ENCODE assay signal across 15 cellular contexts in genomic region chr16:83574388-83574787, GRCh38.
DNase-seq lines count a peak whose midpoint lies in the region; ATAC-seq and TF ChIP-seq lines count a peak whose summit lies in the region.
"Had no signal": no experiment of that assay in that cellular context is flagged by ENCODE, and none has a peak within 500 bp of the region (broad histone marks: within the 10 kb centered on the region; RNA-seq: fewer than 3 reads in every experiment).

No MANE protein-coding gene starts in this region.

- H3K9ac ChIP-seq in HCT116 (ENCODE audit: low read length): no peak overlapping the region

- TF ChIP-seq EP300 in gastroesophageal sphincter (IDR thresholded peaks at IDR 0.05): no peak

- H3K27ac ChIP-seq in AG04450 (ENCODE audit: low read depth, low read length): no peak overlapping the region
- H3K27ac ChIP-seq in HCT116 (ENCODE audit: low read depth, low read length): no peak overlapping the region
- H3K27ac ChIP-seq in gastroesophageal sphincter: no peak overlapping the region
- H3K27ac ChIP-seq: vagina had no signal

- H3K27me3 ChIP-seq in AG04450 (ENCODE audit: control insufficient read depth, insufficient read depth, low read length) (no peaks in the 10 kb centered on the region), HCT116 (ENCODE audit: insufficient read depth, low read length) (peaks cover 10% of the 10 kb centered on the region; the same call in 1 of the 2 replicates), gastroesophageal sphincter (peaks cover 4% of the 10 kb centered on the region)
- H3K27me3 ChIP-seq: vagina had no signal

- CTCF ChIA-PET in AG04450 (lab: Charles Lee) (no interaction called here), HCT116 (lab: Charles Lee) (no interaction called here)

- H3K4me1 ChIP-seq in HCT116 (ENCODE audit: control insufficient read depth in 1 of 2, insufficient read depth in 2 of 2, low read length in 2 of 2) (no peaks in the 10 kb centered on the region), gastroesophageal sphincter (no peaks in the 10 kb centered on the region)
- H3K4me1 ChIP-seq: vagina had no signal

- no peaks in the 10 kb centered on the region for H4K20me1 ChIP-seq in HCT116 (ENCODE audit: insufficient read depth)

- H3K9me2 ChIP-seq in HCT116 (ENCODE audit: insufficient read depth): no peaks in the 10 kb centered on the region

- intact Hi-C loops in HCT116 (cut with micrococcal nuclease): no loop called here

- peak; percentile 63 for DNase-seq in AG04450 (ENCODE audit: low read depth, low spot score)
- DNase-seq in HCT116 (ENCODE audit: low read depth, low spot score): peak; percentile 13
- peak; percentile 67 for DNase-seq in amniotic stem cell (lab: John Stamatoyannopoulos, UW)
- DNase-seq in hepatic stellate cell (ENCODE audit: low spot score): peak; percentile 60
- DNase-seq in MV-4-11 (lab: John Stamatoyannopoulos, UW): no peak
- no peak for DNase-seq in activated naive CD4-positive, alpha-beta T cell treated with anti-CD3 and anti-CD28 coated beads, Interleukin-2, amount 50 U/mL, for 16 hours
- DNase-seq in NCI-H2171 (lab: John Stamatoyannopoulos, UW): no peak
- DNase-seq: AML-193, GDM1, left colon, NCI-H1417, NCI-H774, small intestine had no signal

- no peaks in the 10 kb centered on the region for H3K79me2 ChIP-seq in HCT116 (ENCODE audit: insufficient read depth, low read length)

- ATAC-seq in HCT116: no peak
- ATAC-seq in gastroesophageal sphincter: no peak
- ATAC-seq: left colon had no signal

- H2AFZ ChIP-seq in HCT116 (ENCODE audit: low read depth, low read length, poor library complexity, severe bottlenecking): no peak overlapping the region

- TF ChIP-seq RAD21 in HCT116 (IDR thresholded peaks at IDR 0.05; ENCODE audit: low read depth): no peak

- POLR2A ChIA-PET in AG04450 (lab: Yijun Ruan, JAX) (no interaction called here), HCT116 (lab: Charles Lee) (no interaction called here)

- RAD21 ChIA-PET in HCT116 (lab: Charles Lee; ENCODE audit: low non-redundant PET in 1 of 2, low total read pairs in 2 of 2, uncharacterized antibody in 2 of 2, unreplicated experiment in 2 of 2): no interaction called here

- H3K4me3 ChIP-seq in AG04450 (ENCODE audit: low read depth, low read length): no peak overlapping the region
- H3K4me3 ChIP-seq in HCT116 (replicated peaks in 1 of 2; ENCODE audit: low read depth in 1 of 2, low read length in 2 of 2): no peak overlapping the region
- no peak overlapping the region for H3K4me3 ChIP-seq in gastroesophageal sphincter
- H3K4me3 ChIP-seq: vagina had no signal

- no TSS peak for BruUV-seq in HCT116 (replicated peaks; lab: Mats Ljungman, UMichigan)

- WGBS in gastroesophageal sphincter (ENCODE audit: low coverage in 1 of 2), 2 donors: 64 to 70% methylated on average over 3 to 6 of the region's 6 CpGs

- TF ChIP-seq CTCF in AG04450 (IDR thresholded peaks at IDR 0.05; ENCODE audit: low read depth, low read length) (no peak), HCT116 (IDR thresholded peaks at IDR 0.05 in 2 of 3, conservative IDR thresholded peaks at IDR 0.05 in 1 of 3; ENCODE audit: borderline replicate concordance in 1 of 3, insufficient read depth in 1 of 3, low read depth in 2 of 3, low read length in 2 of 3) (no peak), gastroesophageal sphincter (IDR thresholded peaks at IDR 0.05) (no peak)

- TF ChIP-seq POLR2A in HCT116 (IDR thresholded peaks at IDR 0.05; ENCODE audit: borderline replicate concordance, extremely low read depth, insufficient read depth, insufficient read length): no peak
- no peak for TF ChIP-seq POLR2A in gastroesophageal sphincter (IDR thresholded peaks at IDR 0.05)

- no peaks in the 10 kb centered on the region for H3K36me3 ChIP-seq in HCT116 (ENCODE audit: control insufficient read depth in 1 of 2, insufficient read depth in 2 of 2, low read length in 2 of 2)
- H3K36me3 ChIP-seq in gastroesophageal sphincter: no peaks in the 10 kb centered on the region
- H3K36me3 ChIP-seq: vagina had no signal

- no peaks in the 10 kb centered on the region for H3K9me3 ChIP-seq in AG04450 (ENCODE audit: control insufficient read depth, insufficient read depth, low read length)
- H3K9me3 ChIP-seq in HCT116 (ENCODE audit: control insufficient read depth in 1 of 2, insufficient read depth in 1 of 2, low read depth in 1 of 2, low read length in 2 of 2): no peaks in the 10 kb centered on the region
- peaks cover 0 to 13% (median 0%) of the 10 kb centered on the region in 3 donors for H3K9me3 ChIP-seq in gastroesophageal sphincter

- no peak overlapping the region for H3K4me2 ChIP-seq in HCT116 (ENCODE audit: low read length)

TF ChIP-seq in HCT116, 20 proteins besides CTCF, POLR2A, EP300 and RAD21:
- no peak for TF ChIP-seq EGR1 (IDR thresholded peaks at IDR 0.05; ENCODE audit: low read depth)
- TF ChIP-seq CEBPB (IDR thresholded peaks at IDR 0.05; ENCODE audit: low read depth): no peak
- TF ChIP-seq, protein P1, sequence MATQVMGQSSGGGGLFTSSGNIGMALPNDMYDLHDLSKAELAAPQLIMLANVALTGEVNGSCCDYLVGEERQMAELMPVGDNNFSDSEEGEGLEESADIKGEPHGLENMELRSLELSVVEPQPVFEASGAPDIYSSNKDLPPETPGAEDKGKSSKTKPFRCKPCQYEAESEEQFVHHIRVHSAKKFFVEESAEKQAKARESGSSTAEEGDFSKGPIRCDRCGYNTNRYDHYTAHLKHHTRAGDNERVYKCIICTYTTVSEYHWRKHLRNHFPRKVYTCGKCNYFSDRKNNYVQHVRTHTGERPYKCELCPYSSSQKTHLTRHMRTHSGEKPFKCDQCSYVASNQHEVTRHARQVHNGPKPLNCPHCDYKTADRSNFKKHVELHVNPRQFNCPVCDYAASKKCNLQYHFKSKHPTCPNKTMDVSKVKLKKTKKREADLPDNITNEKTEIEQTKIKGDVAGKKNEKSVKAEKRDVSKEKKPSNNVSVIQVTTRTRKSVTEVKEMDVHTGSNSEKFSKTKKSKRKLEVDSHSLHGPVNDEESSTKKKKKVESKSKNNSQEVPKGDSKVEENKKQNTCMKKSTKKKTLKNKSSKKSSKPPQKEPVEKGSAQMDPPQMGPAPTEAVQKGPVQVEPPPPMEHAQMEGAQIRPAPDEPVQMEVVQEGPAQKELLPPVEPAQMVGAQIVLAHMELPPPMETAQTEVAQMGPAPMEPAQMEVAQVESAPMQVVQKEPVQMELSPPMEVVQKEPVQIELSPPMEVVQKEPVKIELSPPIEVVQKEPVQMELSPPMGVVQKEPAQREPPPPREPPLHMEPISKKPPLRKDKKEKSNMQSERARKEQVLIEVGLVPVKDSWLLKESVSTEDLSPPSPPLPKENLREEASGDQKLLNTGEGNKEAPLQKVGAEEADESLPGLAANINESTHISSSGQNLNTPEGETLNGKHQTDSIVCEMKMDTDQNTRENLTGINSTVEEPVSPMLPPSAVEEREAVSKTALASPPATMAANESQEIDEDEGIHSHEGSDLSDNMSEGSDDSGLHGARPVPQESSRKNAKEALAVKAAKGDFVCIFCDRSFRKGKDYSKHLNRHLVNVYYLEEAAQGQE (IDR thresholded peaks at IDR 0.05; ENCODE audit: low read depth): no peak
- TF ChIP-seq EZH2 (IDR thresholded peaks at IDR 0.05): no peak
- no peak for TF ChIP-seq ZNF274 (IDR thresholded peaks at IDR 0.05; ENCODE audit: low read depth, low read length)
- TF ChIP-seq TCF7L2 (IDR thresholded peaks at IDR 0.05; ENCODE audit: borderline replicate concordance, extremely low read depth, insufficient read depth, insufficient read length): no peak
- TF ChIP-seq, protein P2, sequence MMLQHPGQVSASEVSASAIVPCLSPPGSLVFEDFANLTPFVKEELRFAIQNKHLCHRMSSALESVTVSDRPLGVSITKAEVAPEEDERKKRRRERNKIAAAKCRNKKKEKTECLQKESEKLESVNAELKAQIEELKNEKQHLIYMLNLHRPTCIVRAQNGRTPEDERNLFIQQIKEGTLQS (IDR thresholded peaks at IDR 0.05): no peak
- TF ChIP-seq SIN3A (IDR thresholded peaks at IDR 0.05; ENCODE audit: low read depth): no peak
- TF ChIP-seq, protein P3, sequence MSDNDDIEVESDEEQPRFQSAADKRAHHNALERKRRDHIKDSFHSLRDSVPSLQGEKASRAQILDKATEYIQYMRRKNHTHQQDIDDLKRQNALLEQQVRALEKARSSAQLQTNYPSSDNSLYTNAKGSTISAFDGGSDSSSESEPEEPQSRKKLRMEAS (IDR thresholded peaks at IDR 0.05): no peak
- no peak for TF ChIP-seq POLR2AphosphoS5 (IDR thresholded peaks at IDR 0.05; ENCODE audit: low read depth, low read length)
- TF ChIP-seq JUND (IDR thresholded peaks at IDR 0.05): no peak
- no peak for TF ChIP-seq SP1 (IDR thresholded peaks at IDR 0.05; ENCODE audit: low read depth)
- no peak for TF ChIP-seq ZBTB33 (IDR thresholded peaks at IDR 0.05; ENCODE audit: extremely low read depth, insufficient replicate concordance, low read length)
- no peak for TF ChIP-seq YY1 (IDR thresholded peaks at IDR 0.05; ENCODE audit: extremely low read depth, insufficient replicate concordance, low read depth, low read length)
- TF ChIP-seq EZH2phosphoT487 (IDR thresholded peaks at IDR 0.05; ENCODE audit: borderline replicate concordance): no peak
- TF ChIP-seq FOSL1 (IDR thresholded peaks at IDR 0.05; ENCODE audit: low read depth): no peak
- no peak for TF ChIP-seq CBX3 (IDR thresholded peaks at IDR 0.05; ENCODE audit: low read depth)
- no peak for TF ChIP-seq ELF1 (IDR thresholded peaks at IDR 0.05; ENCODE audit: borderline replicate concordance, low read depth)

Comparison
In these comparisons a context has a peak if more than half of its experiments do, and no peak if none do; other contexts are left out.
1. DNase-seq: peak in AG04450 (single experiment), HCT116 (single experiment), amniotic stem cell (single experiment) and hepatic stellate cell (single experiment); none in MV-4-11 (single experiment), activated naive CD4-positive, alpha-beta T cell treated with anti-CD3 and anti-CD28 coated beads, Interleukin-2, amount 50 U/mL, for 16 hours (single experiment) and NCI-H2171 (single experiment).